ENCODE assay signal across 8 cellular contexts in the genomic region with DNA sequence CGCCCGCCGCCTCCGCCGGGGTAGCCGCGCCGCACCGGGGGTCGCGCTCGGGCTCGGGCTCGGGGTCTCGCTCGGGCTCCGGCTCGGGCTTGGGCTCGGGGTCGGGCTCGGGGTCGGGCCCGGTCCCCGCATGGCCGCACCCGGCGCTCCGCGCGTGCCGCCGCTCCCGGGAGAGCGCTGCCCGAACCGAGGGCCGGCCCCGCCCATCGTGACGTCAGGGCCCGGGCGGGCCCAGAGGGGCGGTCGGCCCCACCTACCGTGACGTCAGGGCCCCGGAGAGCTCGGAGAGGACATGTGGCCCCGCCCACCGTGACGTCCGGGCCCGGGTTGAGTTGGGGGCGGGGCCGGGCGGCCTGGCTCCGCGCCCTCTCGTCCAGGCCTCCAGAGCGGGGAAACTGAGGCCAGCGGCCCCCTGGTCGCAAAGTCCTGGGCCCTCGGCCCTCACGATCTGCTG.
DNase-seq lines count a peak whose midpoint lies in the region; ATAC-seq and TF ChIP-seq lines count a peak whose summit lies in the region.

A gene with protein sequence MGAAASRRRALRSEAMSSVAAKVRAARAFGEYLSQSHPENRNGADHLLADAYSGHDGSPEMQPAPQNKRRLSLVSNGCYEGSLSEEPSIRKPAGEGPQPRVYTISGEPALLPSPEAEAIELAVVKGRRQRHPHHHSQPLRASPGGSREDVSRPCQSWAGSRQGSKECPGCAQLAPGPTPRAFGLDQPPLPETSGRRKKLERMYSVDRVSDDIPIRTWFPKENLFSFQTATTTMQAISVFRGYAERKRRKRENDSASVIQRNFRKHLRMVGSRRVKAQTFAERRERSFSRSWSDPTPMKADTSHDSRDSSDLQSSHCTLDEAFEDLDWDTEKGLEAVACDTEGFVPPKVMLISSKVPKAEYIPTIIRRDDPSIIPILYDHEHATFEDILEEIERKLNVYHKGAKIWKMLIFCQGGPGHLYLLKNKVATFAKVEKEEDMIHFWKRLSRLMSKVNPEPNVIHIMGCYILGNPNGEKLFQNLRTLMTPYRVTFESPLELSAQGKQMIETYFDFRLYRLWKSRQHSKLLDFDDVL (minus strand): TSS at position 188 of the 454 bp plus-strand sequence. CDS start 232 bp downstream, outside the sequence.

- peak; percentile 83 for TF ChIP-seq POLR2A in GM18951 (IDR thresholded peaks at IDR 0.05; ENCODE audit: extremely low read depth, insufficient read depth, insufficient read length)

- in situ Hi-C loops in GM18951 (cut with MboI; ENCODE audit: low sequenced_read_pairs, unreplicated experiment), result no loop called here

- ATAC-seq in HG03196 (IDR thresholded peaks at IDR 0.05; ENCODE audit: unreplicated experiment), result peak; percentile 57

- DNase-seq in AG08396 (ENCODE audit: low spot score) (peak; percentile 100), NCI-H510A (lab: John Stamatoyannopoulos, UW) (peak; percentile 79)
- DNase-seq in activated CD4-positive, alpha-beta T cell treated with anti-CD3 and anti-CD28 coated beads for 48 hours, result peak; percentile 96
- DNase-seq in stimulated activated CD4-positive, alpha-beta T cell treated with anti-CD3 and anti-CD28 coated beads, Interleukin-1b, Interleukin-23, amount 100 ng/mL, for 1 hour (ENCODE audit: low read depth in 2 of 2), result peak; percentile 90 to 92

- H3K27ac ChIP-seq in cingulate gyrus (ENCODE audit: low read depth, low read length) (peak within 1 kb of the TSS; percentile 81), layer of hippocampus (ENCODE audit: low read depth, low read length) (peak within 1 kb of the TSS; percentile 79)

- no peaks in the 10 kb centered on the region for H3K27me3 ChIP-seq in layer of hippocampus (ENCODE audit: control insufficient read depth, insufficient read depth, low read length)

Comparison
In these comparisons a context has a peak if more than half of its experiments do, and no peak if none do; other contexts are left out.
1. Peak in every context shown above with its lines: DNase-seq, ATAC-seq and H3K27ac ChIP-seq.